8 cellular contexts compared by ENCODE assay signal in genomic region chr7:158588085-158588877, GRCh38. TPM values are rescaled to one million over a fixed set of nuclear protein-coding genes. Genes with fewer than 3 reads are reported as not detected.
DNase-seq lines count a peak whose midpoint lies in the region; ATAC-seq, FAIRE-seq and TF ChIP-seq lines count a peak whose summit lies in the region.

No MANE protein-coding gene starts in this region.

- no peaks in the 10 kb centered on the region for H3K9me1 ChIP-seq in K562 (ENCODE audit: control insufficient read depth, insufficient read depth, low read length)

- no peak overlapping the region for H3K4me2 ChIP-seq in K562 (ENCODE audit: insufficient read depth, low read length)

- no peak for TF ChIP-seq POLR2A in K562 (conservative IDR thresholded peaks at IDR 0.05)
- TF ChIP-seq POLR2A in vagina (IDR thresholded peaks at IDR 0.05) = no peak

- intact Hi-C loops in K562 (cut with micrococcal nuclease) (no loop called here), vagina (cut with DNase I) (no loop called here)

- H3K27ac ChIP-seq in K562 (ENCODE audit: extremely low read depth, low read depth, low read length) (no peak overlapping the region), vagina (no peak overlapping the region)

- no peak for FAIRE-seq in K562 (lab: Jason Lieb, UNC)

- no peaks in the 10 kb centered on the region for H3K79me2 ChIP-seq in K562 (ENCODE audit: control insufficient read depth, insufficient read depth, low read length)

- no peak overlapping the region for H3K4me3 Mint-ChIP-seq in activated naive CD8-positive, alpha-beta T cell treated with anti-CD3 and anti-CD28 coated beads, Interleukin-2, amount 10 ng/mL, durations not matched to agents 7 days and 5 days
- H3K4me3 Mint-ChIP-seq in activated naive CD8-positive, alpha-beta T cell treated with anti-CD3 and anti-CD28 coated beads for 36 hours = no peak overlapping the region
- peak overlapping the region; percentile 58 for H3K4me3 Mint-ChIP-seq in mesothelial cell of epicardium

- no peak overlapping the region for H3K27ac Mint-ChIP-seq in activated naive CD8-positive, alpha-beta T cell treated with anti-CD3 and anti-CD28 coated beads, Interleukin-2, amount 10 ng/mL, durations not matched to agents 7 days and 5 days
- no peak overlapping the region for H3K27ac Mint-ChIP-seq in activated naive CD8-positive, alpha-beta T cell treated with anti-CD3 and anti-CD28 coated beads for 36 hours
- H3K27ac Mint-ChIP-seq in mesothelial cell of epicardium = no peak overlapping the region

- H3K4me1 ChIP-seq in K562 (replicated peaks in 1 of 2; ENCODE audit: control insufficient read depth in 2 of 2, insufficient read depth in 2 of 2, low read length in 2 of 2) (peaks cover 0 to 22% of the 10 kb centered on the region in 2 experiments; a peak in 2 of 5 replicates), vagina (peaks cover 25% of the 10 kb centered on the region)

- no TSS peak for BruUV-seq in K562 (replicated peaks; lab: Mats Ljungman, UMichigan)

- in situ Hi-C loops in K562 (cut with MboI) = no loop called here

- H3K9me3 Mint-ChIP-seq in activated naive CD8-positive, alpha-beta T cell treated with anti-CD3 and anti-CD28 coated beads, Interleukin-2, amount 10 ng/mL, durations not matched to agents 7 days and 5 days = peaks cover 4% of the 10 kb centered on the region
- peaks cover 3% of the 10 kb centered on the region for H3K9me3 Mint-ChIP-seq in activated naive CD8-positive, alpha-beta T cell treated with anti-CD3 and anti-CD28 coated beads for 36 hours
- H3K9me3 Mint-ChIP-seq in mesothelial cell of epicardium = peaks cover 4% of the 10 kb centered on the region

- WGBS in K562 (ENCODE audit: insufficient coverage, low coverage, missing lambda C conversion rate) = 12% methylated on average over 59 of the region's 63 CpGs

- no peaks in the 10 kb centered on the region for H3K4me1 Mint-ChIP-seq in activated naive CD8-positive, alpha-beta T cell treated with anti-CD3 and anti-CD28 coated beads, Interleukin-2, amount 10 ng/mL, durations not matched to agents 7 days and 5 days
- H3K4me1 Mint-ChIP-seq in activated naive CD8-positive, alpha-beta T cell treated with anti-CD3 and anti-CD28 coated beads for 36 hours = peaks cover 3% of the 10 kb centered on the region
- peaks cover 3% of the 10 kb centered on the region for H3K4me1 Mint-ChIP-seq in mesothelial cell of epicardium

- peak overlapping the region in 1 of 2 experiments; percentile 53; a peak in 2 of 4 replicates for H3K9ac ChIP-seq in K562 (ENCODE audit: insufficient read depth in 1 of 2, low read depth in 2 of 2, low read length in 2 of 2)

- TF ChIP-seq CTCF in K562 (IDR thresholded peaks at IDR 0.05 in 2 of 3, conservative IDR thresholded peaks at IDR 0.05 in 1 of 3; ENCODE audit: insufficient read depth in 2 of 3, low read depth in 1 of 3, low read length in 3 of 3) = no peak
- no peak for TF ChIP-seq CTCF in mesothelial cell of epicardium (IDR thresholded peaks at IDR 0.05; ENCODE audit: unreplicated experiment)
- no peak for TF ChIP-seq CTCF in vagina (IDR thresholded peaks at IDR 0.05)

- H3K27me3 Mint-ChIP-seq in activated naive CD8-positive, alpha-beta T cell treated with anti-CD3 and anti-CD28 coated beads, Interleukin-2, amount 10 ng/mL, durations not matched to agents 7 days and 5 days = peaks cover 36% of the 10 kb centered on the region
- H3K27me3 Mint-ChIP-seq in activated naive CD8-positive, alpha-beta T cell treated with anti-CD3 and anti-CD28 coated beads for 36 hours = peaks cover 51% of the 10 kb centered on the region
- peaks cover 58% of the 10 kb centered on the region for H3K27me3 Mint-ChIP-seq in mesothelial cell of epicardium (ENCODE audit: low read depth)

- H3K4me3 ChIP-seq in K562 = peak overlapping the region; percentile 25; the same call in 1 of the 2 replicates
- peak overlapping the region; percentile 30 to 35 for H3K4me3 ChIP-seq in vagina

- H3K9me3 ChIP-seq in K562 (replicated peaks; ENCODE audit: control insufficient read depth, insufficient read depth, low read depth, low read length) (no peaks in the 10 kb centered on the region), vagina (no peaks in the 10 kb centered on the region)

- H3K27me3 ChIP-seq in K562 (ENCODE audit: control insufficient read depth in 2 of 2, insufficient read depth in 2 of 2, low read length in 2 of 2) = peaks cover 52 to 78% of the 10 kb centered on the region in 2 experiments
- no peaks in the 10 kb centered on the region for H3K27me3 ChIP-seq in vagina

- H3K36me3 Mint-ChIP-seq in activated naive CD8-positive, alpha-beta T cell treated with anti-CD3 and anti-CD28 coated beads, Interleukin-2, amount 10 ng/mL, durations not matched to agents 7 days and 5 days = no peaks in the 10 kb centered on the region
- H3K36me3 Mint-ChIP-seq in activated naive CD8-positive, alpha-beta T cell treated with anti-CD3 and anti-CD28 coated beads for 36 hours = no peaks in the 10 kb centered on the region
- H3K36me3 Mint-ChIP-seq in mesothelial cell of epicardium = no peaks in the 10 kb centered on the region

- POLR2A ChIA-PET in activated naive CD8-positive, alpha-beta T cell treated with anti-CD3 and anti-CD28 coated beads, Interleukin-2, amount 10 ng/mL, durations not matched to agents 7 days and 5 days (lab: Charles Lee) = no interaction called here
- POLR2A ChIA-PET in K562 (lab: Yijun Ruan, JAX) = no interaction called here

- TF ChIP-seq RAD21 in K562 (CRISPR knock-in tag; conservative IDR thresholded peaks at IDR 0.05 in 1 of 2, IDR thresholded peaks at IDR 0.05 in 1 of 2) = no peak

- TF ChIP-seq EP300 in K562 (IDR thresholded peaks at IDR 0.05; ENCODE audit: low read length) = no peak

- H3K36me3 ChIP-seq in K562 (ENCODE audit: control insufficient read depth, insufficient read depth, low read length) (no peaks in the 10 kb centered on the region), vagina (no peaks in the 10 kb centered on the region)

- H2AFZ ChIP-seq in K562 (ENCODE audit: low read depth, low read length) = no peak overlapping the region

- H4K20me1 ChIP-seq in K562 (replicated peaks; ENCODE audit: control insufficient read depth, insufficient read depth, low read length) = peaks cover 8% of the 10 kb centered on the region

- DNase-seq in activated naive CD8-positive, alpha-beta T cell treated with anti-CD3 and anti-CD28 coated beads, Interleukin-2, amount 10 ng/mL, durations not matched to agents 7 days and 5 days = no peak
- DNase-seq in activated naive CD8-positive, alpha-beta T cell treated with anti-CD3 and anti-CD28 coated beads for 36 hours = no peak
- DNase-seq in K562 (ENCODE audit: extremely low read depth in 1 of 4, low spot score in 3 of 4) (no peak), mesothelial cell of epicardium (ENCODE audit: low spot score in 2 of 2, unreplicated experiment in 2 of 2) (no peak), vagina (ENCODE audit: extremely low spot score in 2 of 2) (no peak), AG08395 (ENCODE audit: low spot score) (no peak), NCI-H187 (lab: John Stamatoyannopoulos, UW) (no peak), NCI-H128 (lab: John Stamatoyannopoulos, UW; ENCODE audit: unreplicated experiment) (no peak)

- CTCF ChIA-PET in K562 (lab: Yijun Ruan, JAX; ENCODE audit: low intra/inter-chr PET ratio) = no interaction called here

- ATAC-seq in activated naive CD8-positive, alpha-beta T cell treated with anti-CD3 and anti-CD28 coated beads, Interleukin-2, amount 10 ng/mL, durations not matched to agents 7 days and 5 days (ENCODE audit: low read depth) = peak; percentile 20
- peak; percentile 6 for ATAC-seq in K562

TF ChIP-seq in K562, 482 proteins besides CTCF, POLR2A, EP300 and RAD21 (continues in another document):
- TF ChIP-seq SP2 (IDR thresholded peaks at IDR 0.05; ENCODE audit: extremely low read depth, low read depth, low read length, poor library complexity, severe bottlenecking) = no peak
- 0 out of 2 replicates have a peak, but pooled peaks have one; percentile 19 for TF ChIP-seq EGR1 (conservative IDR thresholded peaks at IDR 0.05)
- TF ChIP-seq RBM17 (IDR thresholded peaks at IDR 0.05; ENCODE audit: borderline replicate concordance, low read depth, low read length) = no peak
- TF ChIP-seq ESRRB (CRISPR knock-in tag; IDR thresholded peaks at IDR 0.05; ENCODE audit: borderline replicate concordance) = no peak
- TF ChIP-seq KDM2B (CRISPR knock-in tag; IDR thresholded peaks at IDR 0.05) = peak; percentile 82; the same call in 1 of the 2 replicates
- no peak for TF ChIP-seq FOXA1 (IDR thresholded peaks at IDR 0.05; ENCODE audit: borderline replicate concordance)
- TF ChIP-seq SMARCA5 (IDR thresholded peaks at IDR 0.05) = no peak

RNA-seq across cellular contexts. Expression of gene PTPRN2, which starts 0.7 kb away (rescaled TPM):
- total RNA-seq in activated naive CD8-positive, alpha-beta T cell treated with anti-CD3 and anti-CD28 coated beads, Interleukin-2, amount 10 ng/mL, durations not matched to agents 7 days and 5 days = 1 to 10 TPM; 4.5 to 4.9 TPM
- under 1 TPM; 0.72 to 0.74 TPM for total RNA-seq in activated naive CD8-positive, alpha-beta T cell treated with anti-CD3 and anti-CD28 coated beads for 36 hours
- not detected in 2 replicates for total RNA-seq in K562 (2011; cell fraction: chromatin; rRNA removed; ENCODE audit: low replicate concordance)
- not detected in 2 replicates for total RNA-seq in K562 (2011; cell fraction: nucleolus; rRNA removed)
- not detected in 2 replicates for total RNA-seq in K562 (2011; cell fraction: nucleoplasm; rRNA removed)
- not detected in 2 replicates for total RNA-seq in K562 (2014; rRNA removed)
- not detected in 2 replicates for total RNA-seq in K562 (2014; rRNA removed; fragmentation: Illumina TruSeq; extraction: Trizol)
- total RNA-seq in K562 (2015; rRNA removed; fragmentation: Illumina TruSeq; extraction: Trizol) = not detected in 2 replicates
- total RNA-seq in K562 (2021) = 0.09 TPM in 1 of 2 replicates, not detected in the other
- not detected in 2 replicates for polyA plus RNA-seq in K562 (2011; rRNA removed)
- not detected in 2 replicates for polyA plus RNA-seq in K562 (2011; cell fraction: cytosol; rRNA removed)
- not detected in 2 replicates for polyA plus RNA-seq in K562 (2011; cell fraction: nucleus; rRNA removed)
- polyA plus RNA-seq in K562 (2012) = 0.04 TPM in 1 of 2 replicates, not detected in the other
- polyA plus RNA-seq in K562 (2014; fragmentation: Illumina TruSeq; extraction: Trizol) = not detected in 2 replicates
- not detected for polyA plus RNA-seq in K562 (2014; fragmentation: Nextera tagmentation; extraction: Ambion mirVana)
- polyA plus RNA-seq in K562 (2014; rRNA removed) = not detected in 2 replicates
- polyA minus RNA-seq in K562 (2011; rRNA and poly(A)+ RNA removed) = not detected in 2 replicates
- polyA minus RNA-seq in K562 (2011; cell fraction: cytosol; rRNA and poly(A)+ RNA removed) = 0.73 TPM in 1 of 2 replicates, not detected in the other
- polyA minus RNA-seq in K562 (2011; cell fraction: nucleus; rRNA and poly(A)+ RNA removed) = not detected in 2 replicates
- total RNA-seq in mesothelial cell of epicardium = 2.1 to 2.2 TPM (median 2.2 TPM) in 3 replicates
- 7.4 TPM for total RNA-seq in vagina
